In genomic region chr1:156813750-156814570, GRCh38 we compare ENCODE assay signal across 1 cellular context.
TF ChIP-seq lines count a peak whose summit lies in the region.

No MANE protein-coding gene starts in this region.

TF ChIP-seq in HepG2, 621 proteins besides CTCF, POLR2A, EP300 and RAD21 (continued from another document and continues in another):
- peak; percentile 85 for TF ChIP-seq THAP9 (CRISPR knock-in tag; IDR thresholded peaks at IDR 0.05; ENCODE audit: borderline replicate concordance)
- peak; percentile 90 for TF ChIP-seq ZNF607 (CRISPR knock-in tag; IDR thresholded peaks at IDR 0.05; ENCODE audit: borderline replicate concordance)
- TF ChIP-seq ZNF746 (CRISPR knock-in tag; IDR thresholded peaks at IDR 0.05): no peak
- TF ChIP-seq ZNF562 (CRISPR knock-in tag; IDR thresholded peaks at IDR 0.05; ENCODE audit: borderline replicate concordance): no peak
- peak; percentile 65 for TF ChIP-seq HIC2 (CRISPR knock-in tag; IDR thresholded peaks at IDR 0.05; ENCODE audit: low read depth)
- TF ChIP-seq EED (CRISPR knock-in tag; IDR thresholded peaks at IDR 0.05): no peak; the same call in 1 of the 2 replicates
- peak; percentile 94 for TF ChIP-seq ZNF761 (CRISPR knock-in tag; conservative IDR thresholded peaks at IDR 0.05)
- no peak for TF ChIP-seq ARID3A (IDR thresholded peaks at IDR 0.05; ENCODE audit: low read depth, low read length)
- TF ChIP-seq EZH2 (conservative IDR thresholded peaks at IDR 0.05; ENCODE audit: low read depth, low read length): no peak
- TF ChIP-seq GABPB1 (CRISPR knock-in tag; IDR thresholded peaks at IDR 0.05): peak; percentile 93
- 0 out of 2 replicates have a peak, but pooled peaks have one; percentile 35 for TF ChIP-seq CSRNP1 (CRISPR knock-in tag; IDR thresholded peaks at IDR 0.05)
- peak; percentile 65; the same call in 1 of the 2 replicates for TF ChIP-seq CBFB (CRISPR knock-in tag; IDR thresholded peaks at IDR 0.05)
- peak; percentile 73; the same call in 1 of the 2 replicates for TF ChIP-seq MTA1 (CRISPR knock-in tag; IDR thresholded peaks at IDR 0.05; ENCODE audit: borderline replicate concordance)
- no peak for TF ChIP-seq ZNF720 (CRISPR knock-in tag; IDR thresholded peaks at IDR 0.05)
- no peak for TF ChIP-seq SP140L (CRISPR knock-in tag; IDR thresholded peaks at IDR 0.05; ENCODE audit: borderline replicate concordance)
- TF ChIP-seq KLF12 (CRISPR knock-in tag; IDR thresholded peaks at IDR 0.05; ENCODE audit: borderline replicate concordance): peak; percentile 82; the same call in 1 of the 2 replicates
- TF ChIP-seq ETV6 (CRISPR knock-in tag; conservative IDR thresholded peaks at IDR 0.05): no peak
- TF ChIP-seq ZNF503 (CRISPR knock-in tag; IDR thresholded peaks at IDR 0.05): no peak
- TF ChIP-seq NFRKB (IDR thresholded peaks at IDR 0.05): no peak
- TF ChIP-seq MYPOP (CRISPR knock-in tag; IDR thresholded peaks at IDR 0.05): peak; percentile 92
- no peak for TF ChIP-seq SKI (IDR thresholded peaks at IDR 0.05; ENCODE audit: partially characterized antibody)
- TF ChIP-seq DZIP1 (CRISPR knock-in tag; IDR thresholded peaks at IDR 0.05): peak; percentile 97; the same call in 1 of the 2 replicates
- no peak for TF ChIP-seq CREM (IDR thresholded peaks at IDR 0.05)
- TF ChIP-seq CREM (CRISPR knock-in tag; IDR thresholded peaks at IDR 0.05): no peak
- no peak for TF ChIP-seq ZNF569 (CRISPR knock-in tag; IDR thresholded peaks at IDR 0.05; ENCODE audit: borderline replicate concordance)
- TF ChIP-seq SSRP1 (CRISPR knock-in tag; IDR thresholded peaks at IDR 0.05): no peak
- TF ChIP-seq HBP1 (CRISPR knock-in tag; IDR thresholded peaks at IDR 0.05; ENCODE audit: low read depth): peak; percentile 86; the same call in 1 of the 2 replicates
- peak; percentile 62 for TF ChIP-seq ZBTB7B (CRISPR knock-in tag; IDR thresholded peaks at IDR 0.05)
- 0 out of 2 replicates have a peak, but pooled peaks have one; percentile 66 for TF ChIP-seq ZNF773 (CRISPR knock-in tag; IDR thresholded peaks at IDR 0.05; ENCODE audit: borderline replicate concordance)
- TF ChIP-seq RERE (CRISPR knock-in tag; IDR thresholded peaks at IDR 0.05; ENCODE audit: low read depth): no peak; the same call in 1 of the 2 replicates
